22 cellular contexts compared by ENCODE assay signal in genomic region chr2:16071039-16071864, GRCh38.
"Had no signal": no experiment of that assay in that cellular context is flagged by ENCODE, and none has a peak within 500 bp of the region (broad histone marks: within the 10 kb centered on the region; RNA-seq: fewer than 3 reads in every experiment).

No MANE protein-coding gene starts in this region.

- ATAC-seq: activated naive CD4-positive, alpha-beta T cell treated with anti-CD3 and anti-CD28 coated beads, Interleukin-2, amount 50 U/mL, for 72 hours; activated T-helper 17 cell treated with anti-CD3 and anti-CD28 coated beads, Interleukin-2, amount 50 U/mL, for 72 hours; effector memory CD8-positive, alpha-beta T cell; esophagus mucosa; stimulated activated memory B cell treated with anti-CD40 and anti-IgM and Interleukin-4, amounts not matched to agents 10 μg/mL and 1 μg/mL and 100 μg/mL, for 72 hours had no signal

- H3K4me1 ChIP-seq: ascending aorta, upper lobe of right lung had no signal

- H3K9me3 ChIP-seq: ascending aorta, stomach, thoracic aorta, upper lobe of right lung had no signal

- DNase-seq: activated CD4-positive, alpha-beta T cell treated with anti-CD3 and anti-CD28 coated beads, Interleukin-2, amount 50 U/mL, for 4 hours; activated CD8-positive, alpha-beta memory T cell treated with anti-CD3 and anti-CD28 coated beads for 24 hours; activated CD8-positive, alpha-beta memory T cell treated with anti-CD3 and anti-CD28 coated beads, Interleukin-2, amount 50 U/mL, for 4 hours; activated T-cell treated with anti-CD3 and anti-CD28 coated beads, Interleukin-2, amount 50 U/mL, for 24 hours; brain microvascular endothelial cell; central memory CD4-positive, alpha-beta T cell; effector memory CD8-positive, alpha-beta T cell; foreskin melanocyte; left ventricle myocardium superior; mammary epithelial cell; occipital lobe; stomach; upper lobe of right lung had no signal

- H3K4me3 ChIP-seq: ascending aorta, skin epidermis, stomach, thoracic aorta, upper lobe of right lung had no signal

- H3K36me3 ChIP-seq: ascending aorta, brain microvascular endothelial cell, stomach, thoracic aorta, upper lobe of right lung had no signal

- FAIRE-seq: colon, endothelial cell of umbilical vein had no signal

- H3K27ac ChIP-seq: ascending aorta, brain microvascular endothelial cell, skin epidermis, thoracic aorta, upper lobe of right lung had no signal

- H3K27me3 ChIP-seq: ascending aorta, brain microvascular endothelial cell, stomach, upper lobe of right lung had no signal
